In the genomic region with DNA sequence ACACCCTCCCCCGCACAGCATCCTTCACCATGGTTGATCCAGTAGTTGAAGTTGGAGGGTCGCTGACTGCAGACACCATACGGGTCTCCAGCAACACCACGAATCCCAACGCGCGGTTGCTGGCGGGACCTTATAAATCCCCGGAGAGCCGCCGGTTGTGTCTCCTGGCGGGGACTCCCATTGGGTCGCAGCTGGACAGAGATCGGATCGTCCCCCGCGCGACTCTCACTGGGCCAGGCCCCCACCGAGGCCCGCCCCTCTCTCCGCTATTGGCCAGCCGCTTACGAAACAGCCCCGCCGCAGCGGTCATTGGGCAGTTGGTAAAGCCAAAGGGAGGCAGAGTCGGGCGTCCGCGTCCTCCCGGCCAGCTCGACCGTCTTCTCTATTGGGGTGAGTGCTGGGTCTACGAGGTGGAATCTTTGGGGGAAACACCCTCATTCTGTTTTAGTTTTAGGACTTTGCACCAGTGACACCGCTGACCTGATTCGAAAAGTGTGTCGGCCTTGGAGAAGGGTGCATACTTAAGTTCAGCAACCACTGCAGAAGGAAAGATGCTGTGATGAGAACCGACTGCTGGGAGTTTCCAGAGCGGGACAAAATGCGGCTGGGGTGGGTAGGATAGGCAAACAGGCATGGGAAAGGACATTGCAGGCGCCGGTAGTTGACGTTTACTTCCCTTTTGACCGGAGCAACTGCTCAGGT, we compare ENCODE assay signal across 8 cellular contexts. TPM values are rescaled to one million over a fixed set of nuclear protein-coding genes. Genes with fewer than 3 reads are reported as not detected.
DNase-seq lines count a peak whose midpoint lies in the region; ATAC-seq and TF ChIP-seq lines count a peak whose summit lies in the region.

No MANE protein-coding gene starts in this region.

- H3K4me3 ChIP-seq in AG09309 (ENCODE audit: control insufficient read depth, low read depth, low read length) (peak overlapping the region; percentile 56), epithelial cell of esophagus (ENCODE audit: low read length) (peak overlapping the region; percentile 65)

- DNase-seq in AG09309 (ENCODE audit: low read depth) (peak; percentile 41), NCI-H510A treated with DMSO at 0.1 percent for 48 hours (lab: John Stamatoyannopoulos, UW) (peak; percentile 88), epithelial cell of esophagus (ENCODE audit: low read depth) (peak; percentile 91), mesenteric fat pad (ENCODE audit: low spot score) (peak; percentile 97)
- DNase-seq in activated CD8-positive, alpha-beta memory T cell treated with anti-CD3 and anti-CD28 coated beads for 24 hours = peak; percentile 74
- peak; percentile 8 to 13 for DNase-seq in stimulated activated CD8-positive, alpha-beta memory T cell treated with anti-CD3 and anti-CD28 coated beads, Interleukin-7, amount 100 ng/mL, for 1 hour (ENCODE audit: low read depth in 2 of 2)

- TF ChIP-seq CTCF in AG09309 (IDR thresholded peaks at IDR 0.05; ENCODE audit: control insufficient read depth, insufficient read depth, low read depth, low read length, missing control alignments) = no peak
- TF ChIP-seq CTCF in epithelial cell of esophagus (IDR thresholded peaks at IDR 0.05; ENCODE audit: insufficient read depth, low read depth, low read length, missing control alignments) = no peak

- ATAC-seq in GM18909 (IDR thresholded peaks at IDR 0.05; ENCODE audit: poor library complexity, unreplicated experiment) = peak; percentile 88
- ATAC-seq in HG03354 (IDR thresholded peaks at IDR 0.05; ENCODE audit: poor library complexity, severe bottlenecking, unreplicated experiment) = peak; percentile 81

RNA-seq across cellular contexts. Expression of a gene that starts 27.4 kb away (rescaled TPM):
- total RNA-seq in mesenteric fat pad = 5.3 TPM

RNA-seq across cellular contexts. Expression of a gene that starts 50.8 kb away (rescaled TPM):
- total RNA-seq in mesenteric fat pad = 1.2 TPM

RNA-seq across cellular contexts. Expression of a gene that starts 53.4 kb away (rescaled TPM):
- 33.4 TPM for total RNA-seq in mesenteric fat pad

Comparison
In these comparisons a context has a peak if more than half of its experiments do, and no peak if none do; other contexts are left out.
1. Peak in every context shown above with its lines: DNase-seq, ATAC-seq and H3K4me3 ChIP-seq.
2. DNase-seq: peak in every context shown above with its lines; median percentile 97 in mesenteric fat pad; 91 in epithelial cell of esophagus; 88 in NCI-H510A treated with DMSO at 0.1 percent for 48 hours; 74 in activated CD8-positive, alpha-beta memory T cell treated with anti-CD3 and anti-CD28 coated beads for 24 hours; 41 in AG09309; 10 in stimulated activated CD8-positive, alpha-beta memory T cell treated with anti-CD3 and anti-CD28 coated beads, Interleukin-7, amount 100 ng/mL, for 1 hour.